ENCODE assay signal across 1 cellular context in the genomic region with DNA sequence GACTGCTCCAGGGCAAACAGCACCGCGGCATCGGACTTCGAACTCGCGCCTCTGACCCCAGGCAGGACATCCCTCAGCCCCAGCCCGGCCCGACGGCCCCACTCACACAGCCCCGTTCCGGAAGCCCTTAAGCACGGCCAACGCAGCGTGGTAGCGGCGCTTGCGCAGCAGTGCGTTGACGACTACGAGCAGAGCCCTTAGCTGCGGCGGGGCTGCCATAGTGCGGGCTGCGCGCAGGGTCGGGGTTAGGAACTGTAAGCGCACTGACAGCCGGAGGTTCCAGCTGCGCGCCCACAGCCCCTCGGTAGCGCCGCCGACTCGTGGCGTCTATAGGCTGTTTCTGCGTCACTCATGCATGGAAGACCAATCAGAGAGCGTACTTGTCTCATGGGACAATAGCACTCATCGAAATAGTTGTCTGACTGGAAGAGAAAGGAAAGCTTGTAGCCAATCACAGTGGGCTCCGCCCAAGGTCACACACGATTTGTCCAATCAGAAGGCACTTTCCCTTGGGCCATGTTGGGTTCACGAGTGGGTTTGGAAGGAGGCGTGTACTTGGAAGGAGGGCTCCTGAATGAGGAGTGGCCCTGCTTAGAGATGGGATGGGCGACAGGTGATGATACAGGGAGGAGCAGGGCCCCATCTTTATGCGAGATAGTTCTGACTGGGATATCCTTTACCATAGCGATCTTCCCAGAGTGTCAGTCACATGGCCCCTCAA.
A peak's percentile ranks its signal among the peaks of the same experiment; 100 is the strongest.
TF ChIP-seq lines count a peak whose summit lies in the region.

PXMP4 (minus strand) TSS at position 322 of the 721 bp plus-strand sequence; CDS start at position 219, 103 bp downstream.

TF ChIP-seq in HepG2, 621 proteins besides CTCF, POLR2A, EP300 and RAD21 (continued from another document and continues in another):
- TF ChIP-seq, protein P1, sequence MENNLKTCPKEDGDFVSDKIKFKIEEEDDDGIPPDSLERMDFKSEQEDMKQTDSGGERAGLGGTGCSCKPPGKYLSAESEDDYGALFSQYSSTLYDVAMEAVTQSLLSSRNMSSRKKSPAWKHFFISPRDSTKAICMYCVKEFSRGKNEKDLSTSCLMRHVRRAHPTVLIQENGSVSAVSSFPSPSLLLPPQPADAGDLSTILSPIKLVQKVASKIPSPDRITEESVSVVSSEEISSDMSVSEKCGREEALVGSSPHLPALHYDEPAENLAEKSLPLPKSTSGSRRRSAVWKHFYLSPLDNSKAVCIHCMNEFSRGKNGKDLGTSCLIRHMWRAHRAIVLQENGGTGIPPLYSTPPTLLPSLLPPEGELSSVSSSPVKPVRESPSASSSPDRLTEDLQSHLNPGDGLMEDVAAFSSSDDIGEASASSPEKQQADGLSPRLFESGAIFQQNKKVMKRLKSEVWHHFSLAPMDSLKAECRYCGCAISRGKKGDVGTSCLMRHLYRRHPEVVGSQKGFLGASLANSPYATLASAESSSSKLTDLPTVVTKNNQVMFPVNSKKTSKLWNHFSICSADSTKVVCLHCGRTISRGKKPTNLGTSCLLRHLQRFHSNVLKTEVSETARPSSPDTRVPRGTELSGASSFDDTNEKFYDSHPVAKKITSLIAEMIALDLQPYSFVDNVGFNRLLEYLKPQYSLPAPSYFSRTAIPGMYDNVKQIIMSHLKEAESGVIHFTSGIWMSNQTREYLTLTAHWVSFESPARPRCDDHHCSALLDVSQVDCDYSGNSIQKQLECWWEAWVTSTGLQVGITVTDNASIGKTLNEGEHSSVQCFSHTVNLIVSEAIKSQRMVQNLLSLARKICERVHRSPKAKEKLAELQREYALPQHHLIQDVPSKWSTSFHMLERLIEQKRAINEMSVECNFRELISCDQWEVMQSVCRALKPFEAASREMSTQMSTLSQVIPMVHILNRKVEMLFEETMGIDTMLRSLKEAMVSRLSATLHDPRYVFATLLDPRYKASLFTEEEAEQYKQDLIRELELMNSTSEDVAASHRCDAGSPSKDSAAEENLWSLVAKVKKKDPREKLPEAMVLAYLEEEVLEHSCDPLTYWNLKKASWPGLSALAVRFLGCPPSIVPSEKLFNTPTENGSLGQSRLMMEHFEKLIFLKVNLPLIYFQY (CRISPR knock-in tag; IDR thresholded peaks at IDR 0.05; ENCODE audit: borderline replicate concordance), result no peak
- TF ChIP-seq MAFF (IDR thresholded peaks at IDR 0.05; ENCODE audit: low read depth, low read length), result no peak
- TF ChIP-seq ZNF367 (CRISPR knock-in tag; IDR thresholded peaks at IDR 0.05; ENCODE audit: borderline replicate concordance), result no peak
- TF ChIP-seq MED1 (CRISPR knock-in tag; IDR thresholded peaks at IDR 0.05), result no peak
- no peak for TF ChIP-seq CREBL2 (CRISPR knock-in tag; IDR thresholded peaks at IDR 0.05; ENCODE audit: borderline replicate concordance)
- TF ChIP-seq SP1 (IDR thresholded peaks at IDR 0.05), result no peak
- TF ChIP-seq SP1 (CRISPR knock-in tag; IDR thresholded peaks at IDR 0.05), result no peak
- no peak for TF ChIP-seq FOXJ3 (CRISPR knock-in tag; IDR thresholded peaks at IDR 0.05; ENCODE audit: borderline replicate concordance)
- TF ChIP-seq, protein P2, sequence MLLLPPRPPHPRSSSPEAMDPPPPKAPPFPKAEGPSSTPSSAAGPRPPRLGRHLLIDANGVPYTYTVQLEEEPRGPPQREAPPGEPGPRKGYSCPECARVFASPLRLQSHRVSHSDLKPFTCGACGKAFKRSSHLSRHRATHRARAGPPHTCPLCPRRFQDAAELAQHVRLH (CRISPR knock-in tag; IDR thresholded peaks at IDR 0.05; ENCODE audit: borderline replicate concordance, low read depth), result 0 out of 2 replicates have a peak, but pooled peaks have one; percentile 20
- TF ChIP-seq HMGXB3 (CRISPR knock-in tag; IDR thresholded peaks at IDR 0.05; ENCODE audit: borderline replicate concordance), result no peak
- no peak for TF ChIP-seq BORCS8-MEF2B (CRISPR knock-in tag; IDR thresholded peaks at IDR 0.05)
- no peak for TF ChIP-seq GLI4 (CRISPR knock-in tag; IDR thresholded peaks at IDR 0.05; ENCODE audit: borderline replicate concordance)
- TF ChIP-seq CENPBD1 (CRISPR knock-in tag; IDR thresholded peaks at IDR 0.05; ENCODE audit: borderline replicate concordance, low read depth), result no peak
- no peak for TF ChIP-seq ZNF747 (CRISPR knock-in tag; IDR thresholded peaks at IDR 0.05; ENCODE audit: borderline replicate concordance)
- TF ChIP-seq ZNF543 (CRISPR knock-in tag; IDR thresholded peaks at IDR 0.05), result no peak
- no peak for TF ChIP-seq MLLT10 (CRISPR knock-in tag; IDR thresholded peaks at IDR 0.05)
- TF ChIP-seq, protein P3, sequence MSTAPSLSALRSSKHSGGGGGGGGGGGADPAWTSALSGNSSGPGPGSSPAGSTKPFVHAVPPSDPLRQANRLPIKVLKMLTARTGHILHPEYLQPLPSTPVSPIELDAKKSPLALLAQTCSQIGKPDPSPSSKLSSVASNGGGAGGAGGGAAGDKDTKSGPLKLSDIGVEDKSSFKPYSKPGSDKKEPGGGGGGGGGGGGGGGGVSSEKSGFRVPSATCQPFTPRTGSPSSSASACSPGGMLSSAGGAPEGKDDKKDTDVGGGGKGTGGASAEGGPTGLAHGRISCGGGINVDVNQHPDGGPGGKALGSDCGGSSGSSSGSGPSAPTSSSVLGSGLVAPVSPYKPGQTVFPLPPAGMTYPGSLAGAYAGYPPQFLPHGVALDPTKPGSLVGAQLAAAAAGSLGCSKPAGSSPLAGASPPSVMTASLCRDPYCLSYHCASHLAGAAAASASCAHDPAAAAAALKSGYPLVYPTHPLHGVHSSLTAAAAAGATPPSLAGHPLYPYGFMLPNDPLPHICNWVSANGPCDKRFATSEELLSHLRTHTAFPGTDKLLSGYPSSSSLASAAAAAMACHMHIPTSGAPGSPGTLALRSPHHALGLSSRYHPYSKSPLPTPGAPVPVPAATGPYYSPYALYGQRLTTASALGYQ (CRISPR knock-in tag; IDR thresholded peaks at IDR 0.05), result no peak
- no peak for TF ChIP-seq TCF7L2 (IDR thresholded peaks at IDR 0.05; ENCODE audit: low read depth, low read length)
- TF ChIP-seq, protein P4, sequence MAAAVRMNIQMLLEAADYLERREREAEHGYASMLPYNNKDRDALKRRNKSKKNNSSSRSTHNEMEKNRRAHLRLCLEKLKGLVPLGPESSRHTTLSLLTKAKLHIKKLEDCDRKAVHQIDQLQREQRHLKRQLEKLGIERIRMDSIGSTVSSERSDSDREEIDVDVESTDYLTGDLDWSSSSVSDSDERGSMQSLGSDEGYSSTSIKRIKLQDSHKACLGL (CRISPR knock-in tag; IDR thresholded peaks at IDR 0.05), result no peak
- TF ChIP-seq ZFY (CRISPR knock-in tag; IDR thresholded peaks at IDR 0.05), result no peak
- TF ChIP-seq SALL2 (CRISPR knock-in tag; IDR thresholded peaks at IDR 0.05), result no peak
- TF ChIP-seq ZNF556 (CRISPR knock-in tag; IDR thresholded peaks at IDR 0.05; ENCODE audit: borderline replicate concordance), result 0 out of 2 replicates have a peak, but pooled peaks have one; percentile 50
- TF ChIP-seq REPIN1 (CRISPR knock-in tag; IDR thresholded peaks at IDR 0.05; ENCODE audit: borderline replicate concordance, low read depth), result no peak
- no peak for TF ChIP-seq ETV6 (CRISPR knock-in tag; conservative IDR thresholded peaks at IDR 0.05)
- 0 out of 2 replicates have a peak, but pooled peaks have one; percentile 25 for TF ChIP-seq UBTF (CRISPR knock-in tag; IDR thresholded peaks at IDR 0.05)
- TF ChIP-seq, protein P5, sequence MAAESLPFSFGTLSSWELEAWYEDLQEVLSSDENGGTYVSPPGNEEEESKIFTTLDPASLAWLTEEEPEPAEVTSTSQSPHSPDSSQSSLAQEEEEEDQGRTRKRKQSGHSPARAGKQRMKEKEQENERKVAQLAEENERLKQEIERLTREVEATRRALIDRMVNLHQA (CRISPR knock-in tag; IDR thresholded peaks at IDR 0.05), result no peak
- TF ChIP-seq ZFP41 (CRISPR knock-in tag; IDR thresholded peaks at IDR 0.05; ENCODE audit: borderline replicate concordance), result no peak
- no peak for TF ChIP-seq MZF1 (CRISPR knock-in tag; IDR thresholded peaks at IDR 0.05; ENCODE audit: borderline replicate concordance)
- TF ChIP-seq ELF4 (CRISPR knock-in tag; IDR thresholded peaks at IDR 0.05; ENCODE audit: borderline replicate concordance), result no peak
- TF ChIP-seq, protein P6, sequence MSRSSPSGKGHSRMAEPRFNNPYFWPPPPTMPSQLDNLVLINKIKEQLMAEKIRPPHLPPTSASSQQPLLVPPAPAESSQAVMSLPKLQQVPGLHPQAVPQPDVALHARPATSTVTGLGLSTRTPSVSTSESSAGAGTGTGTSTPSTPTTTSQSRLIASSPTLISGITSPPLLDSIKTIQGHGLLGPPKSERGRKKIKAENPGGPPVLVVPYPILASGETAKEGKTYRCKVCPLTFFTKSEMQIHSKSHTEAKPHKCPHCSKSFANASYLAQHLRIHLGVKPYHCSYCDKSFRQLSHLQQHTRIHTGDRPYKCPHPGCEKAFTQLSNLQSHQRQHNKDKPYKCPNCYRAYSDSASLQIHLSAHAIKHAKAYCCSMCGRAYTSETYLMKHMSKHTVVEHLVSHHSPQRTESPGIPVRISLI (CRISPR knock-in tag; IDR thresholded peaks at IDR 0.05; ENCODE audit: borderline replicate concordance), result peak; percentile 52; the same call in 1 of the 2 replicates
- no peak for TF ChIP-seq THYN1 (CRISPR knock-in tag; IDR thresholded peaks at IDR 0.05; ENCODE audit: borderline replicate concordance, low read depth)
- no peak for TF ChIP-seq U2AF1 (optimal IDR thresholded peaks at IDR 0.05; ENCODE audit: low read depth, low read length)
- TF ChIP-seq MXD3 (CRISPR knock-in tag; IDR thresholded peaks at IDR 0.05), result no peak
- no peak for TF ChIP-seq BATF2 (CRISPR knock-in tag; IDR thresholded peaks at IDR 0.05)
- no peak for TF ChIP-seq SCMH1 (CRISPR knock-in tag; IDR thresholded peaks at IDR 0.05; ENCODE audit: borderline replicate concordance)
- TF ChIP-seq SP4 (CRISPR knock-in tag; IDR thresholded peaks at IDR 0.05), result no peak
- no peak for TF ChIP-seq PITX1 (CRISPR knock-in tag; IDR thresholded peaks at IDR 0.05)
- no peak for TF ChIP-seq SAP130 (CRISPR knock-in tag; IDR thresholded peaks at IDR 0.05; ENCODE audit: low read depth)
- TF ChIP-seq, protein P7, sequence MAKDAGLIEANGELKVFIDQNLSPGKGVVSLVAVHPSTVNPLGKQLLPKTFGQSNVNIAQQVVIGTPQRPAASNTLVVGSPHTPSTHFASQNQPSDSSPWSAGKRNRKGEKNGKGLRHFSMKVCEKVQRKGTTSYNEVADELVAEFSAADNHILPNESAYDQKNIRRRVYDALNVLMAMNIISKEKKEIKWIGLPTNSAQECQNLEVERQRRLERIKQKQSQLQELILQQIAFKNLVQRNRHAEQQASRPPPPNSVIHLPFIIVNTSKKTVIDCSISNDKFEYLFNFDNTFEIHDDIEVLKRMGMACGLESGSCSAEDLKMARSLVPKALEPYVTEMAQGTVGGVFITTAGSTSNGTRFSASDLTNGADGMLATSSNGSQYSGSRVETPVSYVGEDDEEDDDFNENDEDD (CRISPR knock-in tag; IDR thresholded peaks at IDR 0.05; ENCODE audit: borderline replicate concordance), result no peak; the same call in 1 of the 2 replicates
- TF ChIP-seq AGO1 (IDR thresholded peaks at IDR 0.05; ENCODE audit: low read depth, low read length, poor library complexity, severe bottlenecking), result no peak
